17 cellular contexts compared by ENCODE assay signal in genomic region chr2:2600466-2600865, GRCh38.
DNase-seq lines count a peak whose midpoint lies in the region; ATAC-seq and TF ChIP-seq lines count a peak whose summit lies in the region.
"Had no signal": no experiment of that assay in that cellular context is flagged by ENCODE, and none has a peak within 500 bp of the region (broad histone marks: within the 10 kb centered on the region; RNA-seq: fewer than 3 reads in every experiment).

No MANE protein-coding gene starts in this region.

- no peak for TF ChIP-seq POLR2A in prostate gland (IDR thresholded peaks at IDR 0.05)

- peaks cover 3 to 16% (median 7%) of the 10 kb centered on the region in 5 experiments for H3K9me3 Mint-ChIP-seq in brain
- peaks cover 3% of the 10 kb centered on the region for H3K9me3 Mint-ChIP-seq in neural crest cell
- H3K9me3 Mint-ChIP-seq in type B pancreatic cell, result no peaks in the 10 kb centered on the region

- H3K4me1 ChIP-seq in prostate gland (replicated peaks), result no peaks in the 10 kb centered on the region

- intact Hi-C loops in Right ventricle myocardium superior (cut with DNase I) (no loop called here), prostate gland (cut with DNase I) (no loop called here)

- H3K27ac ChIP-seq in prostate gland, result no peak overlapping the region
- H3K27ac ChIP-seq: GM23248 had no signal

- ATAC-seq in Right ventricle myocardium superior (ENCODE audit: poor library complexity), result no peak
- ATAC-seq: HCT116, HepG2 had no signal

- no peaks in the 10 kb centered on the region for H3K36me3 ChIP-seq in prostate gland

- H3K27me3 ChIP-seq in prostate gland (replicated peaks; ENCODE audit: insufficient read depth), result no peaks in the 10 kb centered on the region

- H3K9me3 ChIP-seq in prostate gland, result no peaks in the 10 kb centered on the region

- WGBS in prostate gland, result 30% methylated on average over 7 of the region's 7 CpGs

- TF ChIP-seq CTCF in brain (conservative IDR thresholded peaks at IDR 0.05), result no peak
- no peak for TF ChIP-seq CTCF in neural crest cell (conservative IDR thresholded peaks at IDR 0.05)
- no peak for TF ChIP-seq CTCF in type B pancreatic cell (conservative IDR thresholded peaks at IDR 0.05)
- TF ChIP-seq CTCF in prostate gland (IDR thresholded peaks at IDR 0.05), result no peak

- H3K4me1 Mint-ChIP-seq in brain, result peaks cover 15% of the 10 kb centered on the region
- no peaks in the 10 kb centered on the region for H3K4me1 Mint-ChIP-seq in neural crest cell
- peaks cover 5% of the 10 kb centered on the region for H3K4me1 Mint-ChIP-seq in type B pancreatic cell (ENCODE audit: unreplicated experiment)
- H3K4me1 Mint-ChIP-seq: B cell had no signal

- H3K4me3 Mint-ChIP-seq in brain, result no peak overlapping the region
- H3K4me3 Mint-ChIP-seq in neural crest cell, result no peak overlapping the region
- no peak overlapping the region for H3K4me3 Mint-ChIP-seq in type B pancreatic cell
- H3K4me3 Mint-ChIP-seq: B cell; CD4-positive, alpha-beta T cell had no signal

- H3K36me3 Mint-ChIP-seq in brain, result peaks cover 3% of the 10 kb centered on the region
- peaks cover 3% of the 10 kb centered on the region for H3K36me3 Mint-ChIP-seq in neural crest cell (ENCODE audit: low read depth)
- H3K36me3 Mint-ChIP-seq in type B pancreatic cell, result no peaks in the 10 kb centered on the region

- H3K4me3 ChIP-seq in prostate gland, result no peak overlapping the region
- H3K4me3 ChIP-seq: GM23248 had no signal

- H3K27me3 Mint-ChIP-seq in brain (peaks cover 3% of the 10 kb centered on the region), neural crest cell (ENCODE audit: low read depth) (peaks cover 2% of the 10 kb centered on the region), type B pancreatic cell (peaks cover 2% of the 10 kb centered on the region)

- DNase-seq in left kidney (ENCODE audit: low read depth, low spot score) (peak; percentile 52), neural crest cell (ENCODE audit: low read depth, low spot score) (no peak), type B pancreatic cell (ENCODE audit: extremely low spot score, unreplicated experiment) (no peak), Right ventricle myocardium superior (no peak), NCI-H187 treated with DMSO at 0.1 percent for 48 hours (lab: John Stamatoyannopoulos, UW) (no peak), prostate gland (ENCODE audit: low spot score) (no peak)
- DNase-seq: ACHN; C1 segment of cervical spinal cord; Calu3; CD4-positive, alpha-beta T cell; DMS 273 treated with DMSO at 0.1 percent for 48 hours; EL; GM23248 had no signal

- H3K27ac Mint-ChIP-seq in brain (peak overlapping the region in 4 of 5 experiments; percentile 29 to 72 (median 46)), neural crest cell (ENCODE audit: unreplicated experiment) (peak overlapping the region; percentile 46), type B pancreatic cell (peak overlapping the region; percentile 1)
- H3K27ac Mint-ChIP-seq: B cell; CD4-positive, alpha-beta T cell had no signal
